In genomic region chr11:68315581-68315920, GRCh38 we compare ENCODE assay signal across 10 cellular contexts. TPM values are rescaled to one million over a fixed set of nuclear protein-coding genes. Genes with fewer than 3 reads are reported as not detected.
DNase-seq lines count a peak whose midpoint lies in the region; ATAC-seq and TF ChIP-seq lines count a peak whose summit lies in the region.
"Had no signal": no experiment of that assay in that cellular context is flagged by ENCODE, and none has a peak within 500 bp of the region (broad histone marks: within the 10 kb centered on the region; RNA-seq: fewer than 3 reads in every experiment).

No MANE protein-coding gene starts in this region.

- H3K56ac ChIP-seq in mesendoderm (ENCODE audit: low read length) = peak overlapping the region; percentile 47

- H3K23ac ChIP-seq in mesendoderm (ENCODE audit: low read length) = no peak overlapping the region

- TF ChIP-seq CTCF in SK-N-SH (IDR thresholded peaks at IDR 0.05) = no peak
- no peak for TF ChIP-seq CTCF in brain (conservative IDR thresholded peaks at IDR 0.05)
- TF ChIP-seq CTCF in tibial nerve (IDR thresholded peaks at IDR 0.05) = no peak

- no peak for TF ChIP-seq POLR2A in tibial nerve (IDR thresholded peaks at IDR 0.05)

- peak overlapping the region in 4 of 5 experiments; percentile 94 to 98 (median 98) for H3K4me3 Mint-ChIP-seq in brain

- peaks cover 3% of the 10 kb centered on the region for H3K27me3 Mint-ChIP-seq in brain

- H3K4me1 Mint-ChIP-seq in brain = peaks cover 34% of the 10 kb centered on the region

- CTCF ChIA-PET in SK-N-SH (lab: Yijun Ruan, JAX) = interaction anchor here (0.6 to 2.8 kb wide), 6 partner anchors 12 to 810 kb away, joined by 3 to 24 read pairs (median 6); no protein-coding TSS in a partner anchor

- H3K4me1 ChIP-seq in SK-N-SH (ENCODE audit: control insufficient read depth in 1 of 2, insufficient read depth in 2 of 2, low read depth in 1 of 2, low read length in 1 of 2) (peaks cover 19 to 31% of the 10 kb centered on the region in 2 experiments; a peak in 2 of 4 replicates), mesendoderm (ENCODE audit: control insufficient read depth, low read depth, low read length) (peaks cover 10% of the 10 kb centered on the region), tibial nerve (peaks cover 0 to 43% (median 20%) of the 10 kb centered on the region in 4 donors)

- H3K4ac ChIP-seq in mesendoderm (ENCODE audit: low read depth, low read length) = no peak overlapping the region

- H4K8ac ChIP-seq in mesendoderm (ENCODE audit: low read depth, low read length) = no peak overlapping the region

- no peak for ATAC-seq in SK-N-SH treated with all-trans-retinoic acid at 6 μM for 48 hours
- no peak for ATAC-seq in HG03095 (IDR thresholded peaks at IDR 0.05; ENCODE audit: unreplicated experiment)

- H2BK15ac ChIP-seq in mesendoderm (replicated peaks; ENCODE audit: low read depth) = no peak overlapping the region

- H3K9me2 ChIP-seq in SK-N-SH = no peaks in the 10 kb centered on the region

- H3K36me3 Mint-ChIP-seq in brain = peaks cover 6% of the 10 kb centered on the region

- peaks cover 13% of the 10 kb centered on the region for H3K79me1 ChIP-seq in mesendoderm (ENCODE audit: low read length)

- H3K36me3 ChIP-seq in SK-N-SH (replicated peaks in 1 of 2; ENCODE audit: control insufficient read depth in 1 of 2, insufficient read depth in 2 of 2, low read length in 1 of 2) (no peaks in the 10 kb centered on the region), mesendoderm (ENCODE audit: control insufficient read depth, insufficient read depth, low read length) (no peaks in the 10 kb centered on the region), tibial nerve (no peaks in the 10 kb centered on the region)

- H3K18ac ChIP-seq in mesendoderm (ENCODE audit: low read length) = no peak overlapping the region

- 86% methylated on average over 10 of the region's 10 CpGs for WGBS in SK-N-SH (ENCODE audit: low lambda C conversion rate)
- no CpG with 5 or more reads among the region's 10 CpGs for WGBS in mesendoderm (ENCODE audit: extremely low coverage, insufficient coverage, low lambda C conversion rate)
- 83 to 86% methylated on average over 10 of the region's 10 CpGs for WGBS in tibial nerve, 2 donors

- H3K9me3 Mint-ChIP-seq in brain = peaks cover 0 to 5% (median 3%) of the 10 kb centered on the region in 5 experiments
- H3K9me3 Mint-ChIP-seq: activated T-helper 2 cell treated with anti-CD3 and anti-CD28 coated beads, Interferon-gamma antibody, Interleukin-2, Interleukin-4, amounts not matched to agents 10 μg/mL and 5 μg/mL and 100 μg/mL, durations not matched to agents 14 hours and 24 hours and 36 hours had no signal

- no peaks in the 10 kb centered on the region for H3K27me3 ChIP-seq in SK-N-SH (ENCODE audit: insufficient read depth)
- no peaks in the 10 kb centered on the region for H3K27me3 ChIP-seq in mesendoderm (ENCODE audit: insufficient read depth, low read length, poor library complexity)
- no peaks in the 10 kb centered on the region for H3K27me3 ChIP-seq in tibial nerve

- POLR2A ChIA-PET in SK-N-SH (lab: Yijun Ruan, JAX) = interaction anchor here (2.7 kb wide), 1 partner anchor 58 kb away, joined by 15 read pairs; no protein-coding TSS in a partner anchor

- H3K4me3 ChIP-seq in SK-N-SH (ENCODE audit: low read depth in 2 of 2, low read length in 1 of 2) (no peak overlapping the region), mesendoderm (ENCODE audit: low read length) (no peak overlapping the region), tibial nerve (no peak overlapping the region)

- TF ChIP-seq EP300 in SK-N-SH (IDR thresholded peaks at IDR 0.05; ENCODE audit: borderline replicate concordance in 1 of 2, low read depth in 1 of 2, low read length in 1 of 2) (no peak), tibial nerve (IDR thresholded peaks at IDR 0.05) (no peak)

- TF ChIP-seq RAD21 in SK-N-SH (IDR thresholded peaks at IDR 0.05; ENCODE audit: low read length) = no peak

- DNase-seq in SK-N-SH (peak; percentile 42), mesendoderm (no peak), tibial nerve (ENCODE audit: low spot score in 2 of 2) (no peak), CD1c-positive myeloid dendritic cell (ENCODE audit: extremely low spot score) (no peak), epidermal melanocyte (ENCODE audit: insufficient read length, low spot score) (no peak)
- DNase-seq: NCI-H1092 had no signal

- H3K79me2 ChIP-seq in SK-N-SH (ENCODE audit: insufficient read depth) (peaks cover 70% of the 10 kb centered on the region), mesendoderm (ENCODE audit: control insufficient read depth, insufficient read depth, low read length) (peaks cover 45% of the 10 kb centered on the region)

- H4K5ac ChIP-seq in mesendoderm (ENCODE audit: low read length) = no peak overlapping the region

- H2AK5ac ChIP-seq in mesendoderm (ENCODE audit: low read length) = no peak overlapping the region

- H2BK120ac ChIP-seq in mesendoderm (ENCODE audit: low read depth, low read length) = no peak overlapping the region

- H3K9ac ChIP-seq in SK-N-SH (peak overlapping the region; percentile 61; the same call in 1 of the 2 replicates), mesendoderm (ENCODE audit: low read length) (no peak overlapping the region)

- H4K20me1 ChIP-seq in SK-N-SH (ENCODE audit: insufficient read depth) = peaks cover 14% of the 10 kb centered on the region

- H3K4me2 ChIP-seq in SK-N-SH (peak overlapping the region; percentile 90; the same call in 1 of the 2 replicates), mesendoderm (ENCODE audit: low read length) (no peak overlapping the region)

- no peak overlapping the region for H2AFZ ChIP-seq in SK-N-SH (ENCODE audit: low read depth)

- no peak overlapping the region for H2BK5ac ChIP-seq in mesendoderm (ENCODE audit: low read length)

- H3F3A ChIP-seq in SK-N-SH (replicated peaks; ENCODE audit: insufficient read depth) = peaks cover 19% of the 10 kb centered on the region

- H3K27ac Mint-ChIP-seq in brain = peak overlapping the region; percentile 21 to 98 (median 97)
- H3K27ac Mint-ChIP-seq: activated T-helper 2 cell treated with anti-CD3 and anti-CD28 coated beads, Interferon-gamma antibody, Interleukin-2, Interleukin-4, amounts not matched to agents 10 μg/mL and 5 μg/mL and 100 μg/mL, durations not matched to agents 14 hours and 24 hours and 36 hours had no signal

- H3K27ac ChIP-seq in SK-N-SH (ENCODE audit: low read depth in 2 of 2, low read length in 1 of 2) (peak overlapping the region; percentile 63 to 79; a peak in 2 of 4 replicates), mesendoderm (ENCODE audit: low read depth, low read length) (no peak overlapping the region), tibial nerve (peak overlapping the region in 3 of 4 donors; percentile 64 to 82 (median 69))

- H3K9me3 ChIP-seq in SK-N-SH (no peaks in the 10 kb centered on the region), tibial nerve (no peaks in the 10 kb centered on the region)

TF ChIP-seq in SK-N-SH, 30 proteins besides CTCF, POLR2A, EP300 and RAD21 (continues in another document):
- no peak for TF ChIP-seq NFIC (IDR thresholded peaks at IDR 0.05; ENCODE audit: borderline replicate concordance)
- no peak for TF ChIP-seq ZBTB33 (IDR thresholded peaks at IDR 0.05; ENCODE audit: borderline replicate concordance, low read depth)
- no peak for TF ChIP-seq TCF12 (IDR thresholded peaks at IDR 0.05)
- no peak for TF ChIP-seq GABPA (IDR thresholded peaks at IDR 0.05; ENCODE audit: low read depth)

TF ChIP-seq in SK-N-SH treated with all-trans-retinoic acid at 6 μM for 48 hours, 23 proteins besides CTCF, POLR2A, EP300 and RAD21 (continues in another document):
- TF ChIP-seq ZFP30 (CRISPR knock-in tag; IDR thresholded peaks at IDR 0.05) (no peak), CSDC2 (CRISPR knock-in tag; IDR thresholded peaks at IDR 0.05) (no peak), GLIS3 (CRISPR knock-in tag; IDR thresholded peaks at IDR 0.05) (no peak), ARNTL (CRISPR knock-in tag; IDR thresholded peaks at IDR 0.05; ENCODE audit: borderline replicate concordance, low read depth) (no peak), ZFP3 (CRISPR knock-in tag; IDR thresholded peaks at IDR 0.05) (no peak), PATZ1 (CRISPR knock-in tag; IDR thresholded peaks at IDR 0.05; ENCODE audit: borderline replicate concordance) (no peak), ZNF565 (CRISPR knock-in tag; conservative IDR thresholded peaks at IDR 0.05; ENCODE audit: low read depth) (no peak), ISL1 (CRISPR knock-in tag; IDR thresholded peaks at IDR 0.05) (no peak), ZNF8 (CRISPR knock-in tag; IDR thresholded peaks at IDR 0.05) (no peak)

RNA-seq across cellular contexts. Expression of gene LRP5, which starts 3.2 kb away (rescaled TPM):
- polyA plus RNA-seq in SK-N-SH (2012; rRNA removed) (10.2 and 15.0 TPM in 2 replicates), brain (ENCODE audit: insufficient read depth, low read depth, low replicate concordance) (27.2 TPM)
- polyA plus RNA-seq in SK-N-SH (2012; cell fraction: cytosol; rRNA removed) = 6.1 and 10.0 TPM in 2 replicates
- 18.6 and 21.7 TPM in 2 replicates for polyA plus RNA-seq in SK-N-SH (2012; cell fraction: nucleus; rRNA removed)
- polyA plus RNA-seq in mesendoderm (2013, experiment 1 of 2) = 20.9 TPM
- polyA plus RNA-seq in mesendoderm (2013, experiment 2 of 2) = 23.3 TPM
- 10 to 100 TPM; 22.3 to 43.2 (median 33.8) TPM for total RNA-seq in tibial nerve

RNA-seq across cellular contexts. Expression of gene C11orf24, which starts 43.8 kb away (rescaled TPM):
- polyA plus RNA-seq in SK-N-SH (2012; rRNA removed) = 50.9 and 52.1 TPM in 2 replicates
- 29.9 and 37.6 TPM in 2 replicates for polyA plus RNA-seq in SK-N-SH (2012; cell fraction: cytosol; rRNA removed)
- 37.7 and 41.7 TPM in 2 replicates for polyA plus RNA-seq in SK-N-SH (2012; cell fraction: nucleus; rRNA removed)
- polyA plus RNA-seq in brain (ENCODE audit: insufficient read depth, low read depth, low replicate concordance) = 23.2 TPM
- 60.1 TPM for polyA plus RNA-seq in mesendoderm (2013, experiment 1 of 2)
- 61.6 TPM for polyA plus RNA-seq in mesendoderm (2013, experiment 2 of 2)
- total RNA-seq in tibial nerve = 10 to 100 TPM; 33.3 to 59.4 (median 41.2) TPM
